Comparison of ENCODE assay signal across 11 cellular contexts in genomic region chr1:12209495-12209832, GRCh38. TPM values are rescaled to one million over a fixed set of nuclear protein-coding genes. Genes with fewer than 3 reads are reported as not detected.
DNase-seq lines count a peak whose midpoint lies in the region; ATAC-seq and TF ChIP-seq lines count a peak whose summit lies in the region.
"Had no signal": no experiment of that assay in that cellular context is flagged by ENCODE, and none has a peak within 500 bp of the region (broad histone marks: within the 10 kb centered on the region; RNA-seq: fewer than 3 reads in every experiment).

No MANE protein-coding gene starts in this region.

- DNase-seq in activated T-cell treated with anti-CD3 and anti-CD28 coated beads, Interleukin-2, amount 50 U/mL, for 24 hours = no peak
- DNase-seq in activated T-cell treated with anti-CD3 and anti-CD28 coated beads, Interleukin-2, amount 50 U/mL, for 1 hour = no peak
- DNase-seq in effector memory CD8-positive, alpha-beta T cell = no peak
- DNase-seq in spleen (no peak), stomach (no peak), PC-3 (no peak), occipital lobe (lab: John Stamatoyannopoulos, UW) (no peak)

- H2AFZ ChIP-seq in Loucy (ENCODE audit: low read length) (no peak overlapping the region), PC-3 (ENCODE audit: low read length) (no peak overlapping the region)
- H2AFZ ChIP-seq: PC-9 had no signal

- peaks cover 11% of the 10 kb centered on the region; the same call in 1 of the 2 replicates for H3K36me3 ChIP-seq in Loucy (ENCODE audit: insufficient read depth, low read length)
- H3K36me3 ChIP-seq in spleen = peaks cover 0 to 51% (median 32%) of the 10 kb centered on the region in 6 donors
- peaks cover 0 to 23% (median 18%) of the 10 kb centered on the region in 4 donors for H3K36me3 ChIP-seq in stomach
- H3K36me3 ChIP-seq in PC-3 (ENCODE audit: low read depth, low read length) = no peaks in the 10 kb centered on the region

- H3K9me2 ChIP-seq in Loucy (replicated peaks; ENCODE audit: low read depth, low read length) (no peaks in the 10 kb centered on the region), PC-3 (replicated peaks; ENCODE audit: low read length) (no peaks in the 10 kb centered on the region)

- no peak overlapping the region for H3K4me3 Mint-ChIP-seq in activated T-cell treated with anti-CD3 and anti-CD28 coated beads, Interleukin-2, amount 50 U/mL, for 24 hours
- H3K4me3 Mint-ChIP-seq in effector memory CD8-positive, alpha-beta T cell = peak overlapping the region; percentile 27 to 49
- H3K4me3 Mint-ChIP-seq: dendritic cell treated with granulocyte-macrophage colony-stimulating factor and Interleukin-4, amounts not matched to agents 40 ng/mL and 50 ng/mL, for 4 days had no signal

- no peaks in the 10 kb centered on the region for H3K27me3 ChIP-seq in Loucy (ENCODE audit: insufficient read depth, low read length, poor library complexity, severe bottlenecking)
- no peaks in the 10 kb centered on the region for H3K27me3 ChIP-seq in spleen (replicated peaks in 1 of 7)
- H3K27me3 ChIP-seq in stomach = no peaks in the 10 kb centered on the region
- peaks cover 3% of the 10 kb centered on the region; the same call in 1 of the 2 replicates for H3K27me3 ChIP-seq in PC-3 (ENCODE audit: low read length)

- H3K4me1 Mint-ChIP-seq in activated T-cell treated with anti-CD3 and anti-CD28 coated beads, Interleukin-2, amount 50 U/mL, for 24 hours (ENCODE audit: low read depth) = peaks cover 54% of the 10 kb centered on the region
- peaks cover 44% of the 10 kb centered on the region in 2 donors for H3K4me1 Mint-ChIP-seq in effector memory CD8-positive, alpha-beta T cell (ENCODE audit: low read depth in 2 of 2)

- no peak for TF ChIP-seq EP300 in stomach (IDR thresholded peaks at IDR 0.05)

- intact Hi-C loops in spleen (cut with DNase I; ENCODE audit: low total_unique reads) = loop anchor here (1.0 kb wide), 1 partner anchor 84 kb away; no protein-coding TSS in a partner anchor
- intact Hi-C loops in stomach (cut with DNase I; ENCODE audit: low total_unique reads) = loop anchor here (2.0 kb wide), 1 partner anchor 87 kb away; no protein-coding TSS in a partner anchor
- intact Hi-C loops in PC-3 (cut with micrococcal nuclease) = no loop called here

- H3K79me2 ChIP-seq in Loucy (ENCODE audit: insufficient read depth, low read length) = no peaks in the 10 kb centered on the region
- no peaks in the 10 kb centered on the region for H3K79me2 ChIP-seq in PC-3 (ENCODE audit: low read length)

- H3K4me3 ChIP-seq in Loucy (ENCODE audit: low read length, poor library complexity, severe bottlenecking) (no peak overlapping the region), spleen (no peak overlapping the region), stomach (no peak overlapping the region), PC-3 (ENCODE audit: low read length) (no peak overlapping the region)
- H3K4me3 ChIP-seq: PC-9 had no signal

- peak overlapping the region; percentile 88 for H3K27ac Mint-ChIP-seq in activated T-cell treated with anti-CD3 and anti-CD28 coated beads, Interleukin-2, amount 50 U/mL, for 24 hours
- H3K27ac Mint-ChIP-seq in effector memory CD8-positive, alpha-beta T cell = peak overlapping the region in 1 of 2 donors; percentile 93
- H3K27ac Mint-ChIP-seq: dendritic cell treated with granulocyte-macrophage colony-stimulating factor and Interleukin-4, amounts not matched to agents 40 ng/mL and 50 ng/mL, for 4 days had no signal

- no peak for ATAC-seq in effector memory CD8-positive, alpha-beta T cell (replicated peaks)
- ATAC-seq in PC-3 = no peak

- WGBS in spleen, 5 donors = 49 to 67% (median 57%) methylated on average over 1 to 3 of the region's 3 CpGs
- 56 to 69% (median 65%) methylated on average over 3 of the region's 3 CpGs for WGBS in stomach, 5 donors

- peak overlapping the region; percentile 24 for H3K4me2 ChIP-seq in Loucy (ENCODE audit: low read depth, low read length, poor library complexity, severe bottlenecking)
- H3K4me2 ChIP-seq in PC-3 (ENCODE audit: low read length) = no peak overlapping the region
- H3K4me2 ChIP-seq: PC-9 had no signal

- H3F3A ChIP-seq in Loucy (ENCODE audit: low read depth) = no peaks in the 10 kb centered on the region
- no peaks in the 10 kb centered on the region for H3F3A ChIP-seq in PC-3 (ENCODE audit: low read length, unreplicated experiment)

- H3K9ac ChIP-seq in Loucy (ENCODE audit: low read depth, low read length, poor library complexity, severe bottlenecking) = no peak overlapping the region
- H3K9ac ChIP-seq in PC-3 (ENCODE audit: low read length) = no peak overlapping the region

- H4K20me1 ChIP-seq in Loucy (ENCODE audit: insufficient read depth, low read length, poor library complexity, severe bottlenecking) (no peaks in the 10 kb centered on the region), PC-3 (ENCODE audit: low read length) (no peaks in the 10 kb centered on the region)

- H3K27me3 Mint-ChIP-seq in activated T-cell treated with anti-CD3 and anti-CD28 coated beads, Interleukin-2, amount 50 U/mL, for 24 hours = no peaks in the 10 kb centered on the region
- H3K27me3 Mint-ChIP-seq in effector memory CD8-positive, alpha-beta T cell = no peaks in the 10 kb centered on the region
- H3K27me3 Mint-ChIP-seq: dendritic cell treated with granulocyte-macrophage colony-stimulating factor and Interleukin-4, amounts not matched to agents 40 ng/mL and 50 ng/mL, for 4 days had no signal

- H3K9me3 ChIP-seq in Loucy (ENCODE audit: insufficient read depth, low read depth, low read length) (no peaks in the 10 kb centered on the region), spleen (no peaks in the 10 kb centered on the region), stomach (no peaks in the 10 kb centered on the region), PC-3 (ENCODE audit: low read length) (no peaks in the 10 kb centered on the region)

- POLR2A ChIA-PET in PC-3 (lab: Charles Lee; ENCODE audit: unreplicated experiment) = no interaction called here

- CTCF ChIA-PET in PC-3 (lab: Charles Lee) = interaction anchor here (2.8 kb wide), 1 partner anchor 85 kb away, joined by 11 read pairs; no protein-coding TSS in a partner anchor

- peaks cover 47% of the 10 kb centered on the region for H3K36me3 Mint-ChIP-seq in activated T-cell treated with anti-CD3 and anti-CD28 coated beads, Interleukin-2, amount 50 U/mL, for 24 hours (ENCODE audit: low read depth)
- peaks cover 39% of the 10 kb centered on the region for H3K36me3 Mint-ChIP-seq in effector memory CD8-positive, alpha-beta T cell (ENCODE audit: insufficient read depth)

- BruUV-seq in PC-3 (replicated peaks; lab: Mats Ljungman, UMichigan) = no TSS peak

- no peaks in the 10 kb centered on the region for H3K9me3 Mint-ChIP-seq in activated T-cell treated with anti-CD3 and anti-CD28 coated beads, Interleukin-2, amount 50 U/mL, for 24 hours
- no peaks in the 10 kb centered on the region for H3K9me3 Mint-ChIP-seq in effector memory CD8-positive, alpha-beta T cell
- H3K9me3 Mint-ChIP-seq: activated T-helper 2 cell treated with anti-CD3 and anti-CD28 coated beads, Interferon-gamma antibody, Interleukin-2, Interleukin-4, amounts not matched to agents 10 μg/mL and 5 μg/mL and 100 μg/mL, durations not matched to agents 14 hours and 24 hours and 36 hours; dendritic cell treated with granulocyte-macrophage colony-stimulating factor and Interleukin-4, amounts not matched to agents 40 ng/mL and 50 ng/mL, for 4 days had no signal

- TF ChIP-seq CTCF in Loucy (conservative IDR thresholded peaks at IDR 0.05; ENCODE audit: low read length) (no peak), spleen (IDR thresholded peaks at IDR 0.05 in 8 of 11, conservative IDR thresholded peaks at IDR 0.05 in 3 of 11) (no peak), stomach (IDR thresholded peaks at IDR 0.05) (no peak), PC-3 (conservative IDR thresholded peaks at IDR 0.05; ENCODE audit: low read depth, low read length) (no peak)

- peaks cover 13% of the 10 kb centered on the region for H3K4me1 ChIP-seq in Loucy (ENCODE audit: insufficient read depth, low read length, poor library complexity, severe bottlenecking)
- peaks cover 20 to 71% (median 42%) of the 10 kb centered on the region in 6 donors for H3K4me1 ChIP-seq in spleen
- H3K4me1 ChIP-seq in stomach = peaks cover 0 to 22% (median 19%) of the 10 kb centered on the region in 4 donors
- no peaks in the 10 kb centered on the region for H3K4me1 ChIP-seq in PC-3 (ENCODE audit: insufficient read depth, low read length)

- TF ChIP-seq POLR2A in spleen (IDR thresholded peaks at IDR 0.05) (no peak), stomach (IDR thresholded peaks at IDR 0.05) (no peak)

- H3K27ac ChIP-seq in spleen = peak overlapping the region in 7 of 8 donors; percentile 24 to 86 (median 53)
- H3K27ac ChIP-seq in stomach = no peak overlapping the region
- H3K27ac ChIP-seq in PC-3 (ENCODE audit: low read length) = no peak overlapping the region
- H3K27ac ChIP-seq: PC-9 had no signal

RNA-seq across cellular contexts. Expression of gene VPS13D, which starts 20.4 kb away (rescaled TPM):
- total RNA-seq in spleen (100 to 1,000 TPM in 1 of 7 donors, 10 to 100 TPM in 6; 70.3 to 108 (median 93.7) TPM), stomach (100 to 1,000 TPM in 1 of 5 donors, 10 to 100 TPM in 4; 57.1 to 106 (median 76.5) TPM), PC-3 (2014; rRNA removed) (30.7 and 43.6 TPM in 2 replicates), occipital lobe (42.0 TPM)
- polyA plus RNA-seq in spleen (10 to 100 TPM; 10.1 to 15.3 (median 10.5) TPM), stomach (10 to 100 TPM in 1 of 3 donors, 1 to 10 TPM in 2; 6.7 to 17.3 (median 9.0) TPM)

RNA-seq across cellular contexts. Expression of gene TNFRSF1B, which starts 42.7 kb away (rescaled TPM):
- total RNA-seq in spleen = 100 to 1,000 TPM; 142 to 233 (median 183) TPM
- 10 to 100 TPM; 28.5 to 63.2 (median 36.8) TPM for polyA plus RNA-seq in spleen
- total RNA-seq in stomach = 10 to 100 TPM in 4 of 5 donors, 1 to 10 TPM in 1; 7.1 to 24.3 (median 14.9) TPM
- polyA plus RNA-seq in stomach = 1 to 10 TPM; 5.4 to 8.4 (median 7.8) TPM
- total RNA-seq in PC-3 (2014; rRNA removed) = 0.29 and 1.3 TPM in 2 replicates
- 3.1 TPM for total RNA-seq in occipital lobe

Comparison
In these comparisons a context has a peak if more than half of its experiments do, and no peak if none do; other contexts are left out.
1. H3K27ac ChIP-seq: peak in spleen (7 of 8); none in stomach (0 of 5) and PC-3 (single experiment).
2. RNA of gene TNFRSF1B, which starts 42.7 kb away (total RNA-seq): 142 to 233 TPM in spleen; 7.1 to 24.3 TPM in stomach, 3.1 TPM in occipital lobe (single experiment) and 0.29 to 1.3 TPM in PC-3; every median in the first group is over 4 times any median in the second.